In the genomic region with DNA sequence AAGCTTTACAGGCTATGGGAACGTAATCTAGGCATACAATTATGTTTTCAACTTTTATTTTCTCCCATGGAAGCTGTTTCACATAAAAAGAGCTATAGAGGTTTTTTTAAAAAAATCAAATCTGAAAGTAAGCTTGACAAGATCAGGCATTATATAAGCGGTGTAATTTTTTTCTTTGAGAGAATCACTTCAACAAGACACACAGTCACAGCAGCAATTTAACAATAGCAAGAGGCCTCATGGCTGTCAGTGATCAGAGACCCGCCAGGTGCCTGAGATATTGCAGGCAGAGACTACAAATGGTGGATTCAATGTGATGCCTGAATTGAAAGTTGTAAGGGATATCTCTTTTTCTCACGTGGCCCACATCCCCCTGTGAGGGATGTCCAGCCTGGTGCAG, we compare ENCODE assay signal across 20 cellular contexts.
"Had no signal": no experiment of that assay in that cellular context is flagged by ENCODE, and none has a peak within 500 bp of the region (broad histone marks: within the 10 kb centered on the region; RNA-seq: fewer than 3 reads in every experiment).

No MANE protein-coding gene starts in this region.

- H3K79me2 ChIP-seq: hepatocyte had no signal

- H3K4me3 ChIP-seq: coronary artery, dorsolateral prefrontal cortex, esophagus muscularis mucosa, gastroesophageal sphincter, heart left ventricle, hepatocyte, left ventricle myocardium inferior, lower lobe of right lung, mucosa of descending colon had no signal

- ATAC-seq: foreskin keratinocyte, gastroesophageal sphincter, heart left ventricle, left colon, left lobe of liver, lower lobe of right lung, mucosa of descending colon had no signal

- H2AFZ ChIP-seq: hepatocyte had no signal

- H3K9me3 ChIP-seq: esophagus muscularis mucosa, gastroesophageal sphincter, heart left ventricle, left ventricle myocardium inferior, lower lobe of right lung, mucosa of descending colon had no signal

- H3K4me1 ChIP-seq: esophagus muscularis mucosa, foreskin keratinocyte, gastroesophageal sphincter, heart left ventricle, left ventricle myocardium inferior, lower lobe of right lung had no signal

- H3K27ac ChIP-seq: coronary artery, dorsolateral prefrontal cortex, esophagus muscularis mucosa, foreskin keratinocyte, gastroesophageal sphincter, heart left ventricle, hepatocyte, left ventricle myocardium inferior, lower lobe of right lung had no signal

- H3K4me2 ChIP-seq: hepatocyte had no signal

- H3K36me3 ChIP-seq: esophagus muscularis mucosa, gastroesophageal sphincter, heart left ventricle, left ventricle myocardium inferior, lower lobe of right lung had no signal

- DNase-seq: dermis blood vessel endothelial cell; dorsolateral prefrontal cortex; effector CD4-positive, alpha-beta T cell; effector memory CD4-positive, alpha-beta T cell; foreskin keratinocyte; heart left ventricle; islet precursor cell; kidney; kidney glomerular epithelial cell; left colon; left ventricle myocardium inferior; lower lobe of right lung; mesenchymal stem cell; mucosa of descending colon; naive B cell had no signal

- H3K27me3 ChIP-seq: esophagus muscularis mucosa, foreskin keratinocyte, gastroesophageal sphincter, heart left ventricle, hepatocyte had no signal
